Comparison of ENCODE assay signal across 19 cellular contexts in genomic region chr15:67715166-67715565, GRCh38.
DNase-seq lines count a peak whose midpoint lies in the region; ATAC-seq lines count a peak whose summit lies in the region.
"Had no signal": no experiment of that assay in that cellular context is flagged by ENCODE, and none has a peak within 500 bp of the region (broad histone marks: within the 10 kb centered on the region; RNA-seq: fewer than 3 reads in every experiment).

No MANE protein-coding gene starts in this region.

- H3K79me1 ChIP-seq in trophoblast cell (ENCODE audit: low read length), result no peaks in the 10 kb centered on the region

- no peaks in the 10 kb centered on the region for H3K4me1 ChIP-seq in trophoblast cell (ENCODE audit: control insufficient read depth in 1 of 2, insufficient read depth in 2 of 2, low read length in 2 of 2)
- H3K4me1 ChIP-seq: colonic mucosa, esophagus muscularis mucosa, left lung had no signal

- no peak overlapping the region for H3K4me3 ChIP-seq in trophoblast cell (ENCODE audit: low read depth, low read length)
- H3K4me3 ChIP-seq: colonic mucosa, esophagus muscularis mucosa, left lung, transverse colon had no signal

- no peak overlapping the region for H3K14ac ChIP-seq in trophoblast cell (ENCODE audit: low read length)

- no peak overlapping the region for H3K4me2 ChIP-seq in trophoblast cell (ENCODE audit: low read length)

- H3K27me3 ChIP-seq in layer of hippocampus (ENCODE audit: control insufficient read depth, insufficient read depth, low read length) (no peaks in the 10 kb centered on the region), trophoblast cell (ENCODE audit: insufficient read depth, low read length) (no peaks in the 10 kb centered on the region)
- H3K27me3 ChIP-seq: colonic mucosa, esophagus muscularis mucosa, left lung, transverse colon had no signal

- no peaks in the 10 kb centered on the region for H3K36me3 ChIP-seq in trophoblast cell (ENCODE audit: control insufficient read depth in 1 of 2, insufficient read depth in 2 of 2, low read length in 2 of 2)
- H3K36me3 ChIP-seq: colonic mucosa, left lung, transverse colon had no signal

- no peak overlapping the region for H2AK5ac ChIP-seq in trophoblast cell (ENCODE audit: low read length)

- H2AFZ ChIP-seq in trophoblast cell (ENCODE audit: insufficient read depth, low read length, poor library complexity), result no peak overlapping the region

- no peak overlapping the region for H3K4ac ChIP-seq in trophoblast cell (ENCODE audit: low read depth, low read length)

- DNase-seq in NCI-H510A treated with DMSO at 0.1 percent for 48 hours (lab: John Stamatoyannopoulos, UW) (peak; percentile 43), NCI-H510A (lab: John Stamatoyannopoulos, UW) (no peak), NCI-H748 (lab: John Stamatoyannopoulos, UW; ENCODE audit: unreplicated experiment) (peak; percentile 89), trophoblast cell (no peak), posterior cingulate gyrus (no peak), T-helper 9 cell (no peak)
- DNase-seq: activated CD4-positive, alpha-beta memory T cell treated with anti-CD3 and anti-CD28 coated beads, Interleukin-2, amount 10 ng/mL, durations not matched to agents 7 days and 5 days; CD4-positive, alpha-beta T cell; colonic mucosa; left lung; MV-4-11; naive thymus-derived CD4-positive, alpha-beta T cell; retina; stimulated activated CD4-positive, alpha-beta T cell treated with anti-CD3 and anti-CD28 coated beads, Interleukin-1b, Interleukin-23, amount 100 ng/mL, for 48 hours; stimulated activated CD8-positive, alpha-beta memory T cell treated with anti-CD3 and anti-CD28 coated beads, Interleukin-4, amount 100 ng/mL, for 48 hours; transverse colon had no signal

- intact Hi-C loops in posterior cingulate gyrus (cut with DNase I), result no loop called here

- H3K79me2 ChIP-seq in trophoblast cell (ENCODE audit: control insufficient read depth, insufficient read depth, low read length, poor library complexity), result no peaks in the 10 kb centered on the region

- H3K27ac ChIP-seq in layer of hippocampus (ENCODE audit: low read depth, low read length) (peak overlapping the region; percentile 13), trophoblast cell (ENCODE audit: low read depth, low read length) (no peak overlapping the region)
- H3K27ac ChIP-seq: colonic mucosa, esophagus muscularis mucosa, left lung, transverse colon had no signal

- no peak for ATAC-seq in GM18909 (IDR thresholded peaks at IDR 0.05; ENCODE audit: poor library complexity, unreplicated experiment)
- ATAC-seq: left lung; naive thymus-derived CD4-positive, alpha-beta T cell had no signal

- H4K91ac ChIP-seq in trophoblast cell (ENCODE audit: low read depth, low read length), result no peak overlapping the region

- H3K9me3 ChIP-seq in trophoblast cell (ENCODE audit: insufficient read depth, low read depth, low read length), result no peaks in the 10 kb centered on the region
- H3K9me3 ChIP-seq: colonic mucosa, esophagus muscularis mucosa, left lung, transverse colon had no signal

- no peak overlapping the region for H2BK120ac ChIP-seq in trophoblast cell (ENCODE audit: insufficient read depth, low read length, poor library complexity)

- H2BK5ac ChIP-seq in trophoblast cell (ENCODE audit: low read depth, low read length, poor library complexity), result no peak overlapping the region

- H4K8ac ChIP-seq in trophoblast cell (ENCODE audit: low read depth, low read length), result no peak overlapping the region

- H3K9ac ChIP-seq in trophoblast cell (ENCODE audit: low read length), result no peak overlapping the region

- no peak overlapping the region for H4K12ac ChIP-seq in trophoblast cell (ENCODE audit: low read depth, low read length)

- H3K18ac ChIP-seq in trophoblast cell (ENCODE audit: low read length), result no peak overlapping the region

- WGBS in trophoblast cell (ENCODE audit: extremely low coverage, insufficient coverage, insufficient read length), result no CpG with 5 or more reads among the region's 2 CpGs

- no peak overlapping the region for H3K23ac ChIP-seq in trophoblast cell (ENCODE audit: low read length)

- H2BK12ac ChIP-seq in trophoblast cell (ENCODE audit: low read length), result no peak overlapping the region

Comparison
In these comparisons a context has a peak if more than half of its experiments do, and no peak if none do; other contexts are left out.
1. DNase-seq: peak in NCI-H510A treated with DMSO at 0.1 percent for 48 hours (single experiment) and NCI-H748 (single experiment); none in NCI-H510A (single experiment), trophoblast cell (0 of 2), posterior cingulate gyrus (0 of 10) and T-helper 9 cell (single experiment).